Comparison of ENCODE assay signal across 8 cellular contexts in genomic region chr15:29822100-29822684, GRCh38. TPM values are rescaled to one million over a fixed set of nuclear protein-coding genes. Genes with fewer than 3 reads are reported as not detected.
DNase-seq lines count a peak whose midpoint lies in the region; ATAC-seq and TF ChIP-seq lines count a peak whose summit lies in the region.

Gene TJP1, minus strand, starts transcription at chr15:29822468. Its CDS starts 440 bp downstream, at chr15:29822028.

- no peaks in the 10 kb centered on the region for H3K36me3 ChIP-seq in thyroid gland

- no peaks in the 10 kb centered on the region for H3K27me3 ChIP-seq in thyroid gland

- no peaks in the 10 kb centered on the region for H3K9me3 ChIP-seq in thyroid gland

- H3K4me1 ChIP-seq in thyroid gland, result peaks cover 6 to 13% of the 10 kb centered on the region in 2 donors

- H3K27ac ChIP-seq in thyroid gland, result peak within 1 kb of the TSS; percentile 86 to 98 (median 94)

- DNase-seq in COLO829 (ENCODE audit: low spot score) (peak; percentile 16), HT-29 (ENCODE audit: low spot score) (peak; percentile 76), mesenteric fat pad (ENCODE audit: low spot score) (no peak), thyroid gland (peak; percentile 81 to 84), SK-N-DZ (ENCODE audit: low spot score) (no peak)

- peak; percentile 69 to 92 for TF ChIP-seq POLR2A in thyroid gland (IDR thresholded peaks at IDR 0.05)

- WGBS in thyroid gland, 2 donors, result 0% methylated on average over 7 of the region's 80 CpGs; no CpG with 5 or more reads in 1 of the 2 donors

- TF ChIP-seq CTCF in thyroid gland (IDR thresholded peaks at IDR 0.05), result no peak

- intact Hi-C loops in thyroid gland (cut with DNase I), result no loop called here

- ATAC-seq in SK-N-SH treated with all-trans-retinoic acid at 6 μM for 48 hours (peak; percentile 88), esophagus mucosa (peak; percentile 87), HG03378 (IDR thresholded peaks at IDR 0.05; ENCODE audit: unreplicated experiment) (no peak)

- peak within 1 kb of the TSS; percentile 69 to 80 (median 75) for H3K4me3 ChIP-seq in thyroid gland (replicated peaks in 1 of 3)

TF ChIP-seq in SK-N-SH treated with all-trans-retinoic acid at 6 μM for 48 hours, 23 proteins besides CTCF, POLR2A, EP300 and RAD21:
- TF ChIP-seq POU6F1 (CRISPR knock-in tag; IDR thresholded peaks at IDR 0.05; ENCODE audit: borderline replicate concordance, low read depth) (no peak), BACH2 (CRISPR knock-in tag; IDR thresholded peaks at IDR 0.05; ENCODE audit: borderline replicate concordance) (no peak), ISL1 (CRISPR knock-in tag; IDR thresholded peaks at IDR 0.05) (no peak), ZNF8 (CRISPR knock-in tag; IDR thresholded peaks at IDR 0.05) (no peak), ZFP3 (CRISPR knock-in tag; IDR thresholded peaks at IDR 0.05) (no peak), CSRNP3 (CRISPR knock-in tag; IDR thresholded peaks at IDR 0.05) (no peak), TCF4 (CRISPR knock-in tag; IDR thresholded peaks at IDR 0.05; ENCODE audit: borderline replicate concordance) (no peak), ZFP30 (CRISPR knock-in tag; IDR thresholded peaks at IDR 0.05) (no peak), GLIS3 (CRISPR knock-in tag; IDR thresholded peaks at IDR 0.05) (no peak), ZC3H10 (CRISPR knock-in tag; IDR thresholded peaks at IDR 0.05) (no peak)
- TF ChIP-seq, protein P1, sequence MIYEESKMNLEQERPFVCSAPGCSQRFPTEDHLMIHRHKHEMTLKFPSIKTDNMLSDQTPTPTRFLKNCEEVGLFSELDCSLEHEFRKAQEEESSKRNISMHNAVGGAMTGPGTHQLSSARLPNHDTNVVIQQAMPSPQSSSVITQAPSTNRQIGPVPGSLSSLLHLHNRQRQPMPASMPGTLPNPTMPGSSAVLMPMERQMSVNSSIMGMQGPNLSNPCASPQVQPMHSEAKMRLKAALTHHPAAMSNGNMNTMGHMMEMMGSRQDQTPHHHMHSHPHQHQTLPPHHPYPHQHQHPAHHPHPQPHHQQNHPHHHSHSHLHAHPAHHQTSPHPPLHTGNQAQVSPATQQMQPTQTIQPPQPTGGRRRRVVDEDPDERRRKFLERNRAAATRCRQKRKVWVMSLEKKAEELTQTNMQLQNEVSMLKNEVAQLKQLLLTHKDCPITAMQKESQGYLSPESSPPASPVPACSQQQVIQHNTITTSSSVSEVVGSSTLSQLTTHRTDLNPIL (CRISPR knock-in tag; IDR thresholded peaks at IDR 0.05; ENCODE audit: low read depth), result no peak
- TF ChIP-seq, protein P2, sequence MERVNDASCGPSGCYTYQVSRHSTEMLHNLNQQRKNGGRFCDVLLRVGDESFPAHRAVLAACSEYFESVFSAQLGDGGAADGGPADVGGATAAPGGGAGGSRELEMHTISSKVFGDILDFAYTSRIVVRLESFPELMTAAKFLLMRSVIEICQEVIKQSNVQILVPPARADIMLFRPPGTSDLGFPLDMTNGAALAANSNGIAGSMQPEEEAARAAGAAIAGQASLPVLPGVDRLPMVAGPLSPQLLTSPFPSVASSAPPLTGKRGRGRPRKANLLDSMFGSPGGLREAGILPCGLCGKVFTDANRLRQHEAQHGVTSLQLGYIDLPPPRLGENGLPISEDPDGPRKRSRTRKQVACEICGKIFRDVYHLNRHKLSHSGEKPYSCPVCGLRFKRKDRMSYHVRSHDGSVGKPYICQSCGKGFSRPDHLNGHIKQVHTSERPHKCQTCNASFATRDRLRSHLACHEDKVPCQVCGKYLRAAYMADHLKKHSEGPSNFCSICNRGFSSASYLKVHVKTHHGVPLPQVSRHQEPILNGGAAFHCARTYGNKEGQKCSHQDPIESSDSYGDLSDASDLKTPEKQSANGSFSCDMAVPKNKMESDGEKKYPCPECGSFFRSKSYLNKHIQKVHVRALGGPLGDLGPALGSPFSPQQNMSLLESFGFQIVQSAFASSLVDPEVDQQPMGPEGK (CRISPR knock-in tag; IDR thresholded peaks at IDR 0.05; ENCODE audit: borderline replicate concordance), result no peak

RNA-seq across cellular contexts. Expression of gene TJP1, which starts in this region (rescaled TPM):
- 58.8 and 61.6 TPM in 2 replicates for total RNA-seq in HT-29 (2014; rRNA removed; shearing (Covaris generic))
- total RNA-seq in esophagus mucosa, result 118 TPM
- 89.6 TPM for total RNA-seq in mesenteric fat pad
- total RNA-seq in thyroid gland, result 100 to 1,000 TPM; 107 to 166 (median 126) TPM
- 11.2 and 12.7 TPM in 2 replicates for polyA plus RNA-seq in SK-N-DZ (2014; cell fraction: cytosol; rRNA removed)
- 8.0 and 10.0 TPM in 2 replicates for polyA plus RNA-seq in SK-N-DZ (2014; cell fraction: nucleus; rRNA removed)

Comparison
In these comparisons a context has a peak if more than half of its experiments do, and no peak if none do; other contexts are left out.
1. DNase-seq: peak in COLO829 (single experiment), HT-29 (single experiment) and thyroid gland (2 of 2); none in mesenteric fat pad (single experiment) and SK-N-DZ (single experiment).